ENCODE assay signal across 9 cellular contexts in the genomic region with DNA sequence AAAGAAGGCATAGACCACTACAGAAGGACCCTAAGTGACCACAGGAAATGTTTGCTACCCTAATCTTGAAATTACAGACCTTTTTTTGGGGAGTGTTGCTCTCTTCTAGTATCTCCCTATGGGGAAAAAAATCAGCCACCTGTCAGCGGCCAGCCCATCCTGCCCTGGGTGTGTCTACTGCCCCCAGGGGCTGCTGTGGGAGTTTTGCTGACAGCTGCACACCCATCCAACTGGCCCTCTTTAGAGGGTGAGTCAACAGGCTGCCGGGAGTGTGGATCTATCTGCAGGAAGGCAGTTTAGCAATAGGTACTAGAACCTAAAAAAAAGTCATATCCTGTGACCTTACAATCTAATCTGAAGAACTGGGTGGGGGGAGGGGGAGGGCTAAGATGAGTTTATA. TPM values are rescaled to one million over a fixed set of nuclear protein-coding genes. Genes with fewer than 3 reads are reported as not detected.
A peak's percentile ranks its signal among the peaks of the same experiment; 100 is the strongest.
DNase-seq lines count a peak whose midpoint lies in the region; ATAC-seq and TF ChIP-seq lines count a peak whose summit lies in the region.
"Had no signal": no experiment of that assay in that cellular context is flagged by ENCODE, and none has a peak within 500 bp of the region (broad histone marks: within the 10 kb centered on the region; RNA-seq: fewer than 3 reads in every experiment).

No MANE protein-coding gene starts in this region.

- H3K4me1 Mint-ChIP-seq in activated naive CD8-positive, alpha-beta T cell treated with anti-CD3 and anti-CD28 coated beads for 36 hours = peaks cover 5% of the 10 kb centered on the region

- peaks cover 42% of the 10 kb centered on the region for H3K27me3 Mint-ChIP-seq in activated naive CD8-positive, alpha-beta T cell treated with anti-CD3 and anti-CD28 coated beads for 36 hours

- DNase-seq in NCI-H2227 (lab: John Stamatoyannopoulos, UW; ENCODE audit: unreplicated experiment) (peak; percentile 27), NCI-H2227 treated with DMSO at 0.1 percent for 48 hours (lab: John Stamatoyannopoulos, UW) (no peak), NB4 (ENCODE audit: low read depth) (peak; percentile 98), kidney glomerular epithelial cell (lab: John Stamatoyannopoulos, UW) (peak; percentile 23), anterior cingulate cortex (lab: John Stamatoyannopoulos, UW) (no peak), dedifferentiated amniotic fluid mesenchymal stem cell (ENCODE audit: extremely low spot score) (no peak), sciatic nerve (ENCODE audit: low spot score) (no peak)
- DNase-seq in activated naive CD8-positive, alpha-beta T cell treated with anti-CD3 and anti-CD28 coated beads for 36 hours = peak; percentile 37

- H3K4me3 Mint-ChIP-seq in activated naive CD8-positive, alpha-beta T cell treated with anti-CD3 and anti-CD28 coated beads for 36 hours = no peak overlapping the region

- intact Hi-C loops in sciatic nerve (cut with DNase I) = no loop called here

- TF ChIP-seq POLR2A in NB4 (IDR thresholded peaks at IDR 0.05; ENCODE audit: extremely low read depth, insufficient read length) = no peak

- no peaks in the 10 kb centered on the region for H3K9me3 Mint-ChIP-seq in activated naive CD8-positive, alpha-beta T cell treated with anti-CD3 and anti-CD28 coated beads for 36 hours
- H3K9me3 Mint-ChIP-seq: CD4-positive, alpha-beta T cell had no signal

- no peak for ATAC-seq in sciatic nerve

- peak; percentile 42 for TF ChIP-seq CTCF in NB4 (IDR thresholded peaks at IDR 0.05; ENCODE audit: low read depth, low read length)

- H3K4me3 ChIP-seq in NB4 (ENCODE audit: low read depth, low read length) = peak overlapping the region; percentile 68

- H3K27ac Mint-ChIP-seq in activated naive CD8-positive, alpha-beta T cell treated with anti-CD3 and anti-CD28 coated beads for 36 hours = no peak overlapping the region
- H3K27ac Mint-ChIP-seq: CD4-positive, alpha-beta T cell had no signal

- H3K36me3 Mint-ChIP-seq in activated naive CD8-positive, alpha-beta T cell treated with anti-CD3 and anti-CD28 coated beads for 36 hours = peaks cover 1% of the 10 kb centered on the region

RNA-seq across cellular contexts. Expression of a gene that starts 0.8 kb away (rescaled TPM):
- 1 to 10 TPM; 4.3 to 5.5 TPM for total RNA-seq in activated naive CD8-positive, alpha-beta T cell treated with anti-CD3 and anti-CD28 coated beads for 36 hours
- total RNA-seq in sciatic nerve = 21.8 TPM

Comparison
In these comparisons a context has a peak if more than half of its experiments do, and no peak if none do; other contexts are left out.
1. DNase-seq: peak in NCI-H2227 (single experiment), NB4 (single experiment), activated naive CD8-positive, alpha-beta T cell treated with anti-CD3 and anti-CD28 coated beads for 36 hours (single experiment) and kidney glomerular epithelial cell (single experiment); none in NCI-H2227 treated with DMSO at 0.1 percent for 48 hours (single experiment), anterior cingulate cortex (0 of 58), dedifferentiated amniotic fluid mesenchymal stem cell (single experiment) and sciatic nerve (single experiment).